Comparison of ENCODE assay signal across 8 cellular contexts in genomic region chr11:20363149-20363499, GRCh38. TPM values are rescaled to one million over a fixed set of nuclear protein-coding genes. Genes with fewer than 3 reads are reported as not detected.
DNase-seq lines count a peak whose midpoint lies in the region; ATAC-seq and TF ChIP-seq lines count a peak whose summit lies in the region.

No MANE protein-coding gene starts in this region.

- CTCF ChIA-PET in HEK293T (lab: Yijun Ruan, JAX), result interaction anchor here (1.9 kb wide), 1 partner anchor 9 kb away, joined by 7 read pairs; no protein-coding TSS in a partner anchor

- H3K4me3 ChIP-seq in left lung (peak overlapping the region; percentile 77 to 91), upper lobe of left lung (peak overlapping the region in 3 of 4 donors; percentile 73 to 96 (median 82))

- peaks cover 5% of the 10 kb centered on the region for H3K9me3 Mint-ChIP-seq in activated naive CD4-positive, alpha-beta T cell treated with anti-CD3 and anti-CD28 coated beads, Interleukin-2, amount 50 U/mL, for 24 hours
- no peaks in the 10 kb centered on the region for H3K9me3 Mint-ChIP-seq in activated T-helper 2 cell treated with anti-CD3 and anti-CD28 coated beads, Interferon-gamma antibody, Interleukin-2, Interleukin-4, amounts not matched to agents 10 μg/mL and 5 μg/mL and 100 μg/mL, durations not matched to agents 14 hours and 24 hours and 36 hours

- H3K27ac Mint-ChIP-seq in activated naive CD4-positive, alpha-beta T cell treated with anti-CD3 and anti-CD28 coated beads, Interleukin-2, amount 50 U/mL, for 24 hours, result peak overlapping the region; percentile 91
- H3K27ac Mint-ChIP-seq in activated T-helper 2 cell treated with anti-CD3 and anti-CD28 coated beads, Interferon-gamma antibody, Interleukin-2, Interleukin-4, amounts not matched to agents 10 μg/mL and 5 μg/mL and 100 μg/mL, durations not matched to agents 14 hours and 24 hours and 36 hours, result peak overlapping the region; percentile 90

- H3K36me3 ChIP-seq in left lung, result peaks cover 0 to 1% of the 10 kb centered on the region in 2 donors
- H3K36me3 ChIP-seq in upper lobe of left lung, result peaks cover 0 to 5% (median 0%) of the 10 kb centered on the region in 4 donors

- peak overlapping the region; percentile 93 for H3K4me3 Mint-ChIP-seq in activated naive CD4-positive, alpha-beta T cell treated with anti-CD3 and anti-CD28 coated beads, Interleukin-2, amount 50 U/mL, for 24 hours
- H3K4me3 Mint-ChIP-seq in activated T-helper 2 cell treated with anti-CD3 and anti-CD28 coated beads, Interferon-gamma antibody, Interleukin-2, Interleukin-4, amounts not matched to agents 10 μg/mL and 5 μg/mL and 100 μg/mL, durations not matched to agents 14 hours and 24 hours and 36 hours (ENCODE audit: low read depth), result peak overlapping the region; percentile 84

- 59 to 100% methylated on average over 2 of the region's 2 CpGs for WGBS in upper lobe of left lung, 2 donors

- no peak for DNase-seq in activated naive CD4-positive, alpha-beta T cell treated with Interleukin-2 at 50 U/mL for 16 hours
- DNase-seq in activated T-helper 2 cell treated with anti-CD3 and anti-CD28 coated beads, Interferon-gamma antibody, Interleukin-2, Interleukin-4, amounts not matched to agents 10 μg/mL and 5 μg/mL and 100 μg/mL, durations not matched to agents 14 hours and 24 hours and 36 hours (ENCODE audit: low spot score), result no peak
- DNase-seq in left lung (no peak), upper lobe of left lung (no peak), HEK293T (ENCODE audit: extremely low spot score) (no peak)

- H3K27me3 ChIP-seq in left lung, result no peaks in the 10 kb centered on the region
- H3K27me3 ChIP-seq in upper lobe of left lung, result no peaks in the 10 kb centered on the region

- no peak for ATAC-seq in left lung
- no peak for ATAC-seq in upper lobe of left lung (ENCODE audit: low FRiP score in 2 of 2)
- ATAC-seq in GM21576 (IDR thresholded peaks at IDR 0.05; ENCODE audit: unreplicated experiment), result no peak
- no peak for ATAC-seq in HG02981 (IDR thresholded peaks at IDR 0.05; ENCODE audit: unreplicated experiment)

- intact Hi-C loops in activated T-helper 2 cell treated with anti-CD3 and anti-CD28 coated beads, Interferon-gamma antibody, Interleukin-2, Interleukin-4, amounts not matched to agents 10 μg/mL and 5 μg/mL and 100 μg/mL, durations not matched to agents 14 hours and 24 hours and 36 hours (cut with micrococcal nuclease), result loop anchor here (1.0 to 10.0 kb wide), 3 partner anchors 24 to 1978 kb away; partner anchors contain the start of gene PRMT3
- intact Hi-C loops in left lung (cut with DNase I), result no loop called here

- no peaks in the 10 kb centered on the region for H3K9me3 ChIP-seq in left lung
- H3K9me3 ChIP-seq in upper lobe of left lung, result no peaks in the 10 kb centered on the region

- no peak for TF ChIP-seq POLR2A in upper lobe of left lung (IDR thresholded peaks at IDR 0.05)

- TF ChIP-seq CTCF in left lung (IDR thresholded peaks at IDR 0.05) (no peak), upper lobe of left lung (IDR thresholded peaks at IDR 0.05) (no peak)

- no peak for TF ChIP-seq EP300 in upper lobe of left lung (IDR thresholded peaks at IDR 0.05)

- POLR2A ChIA-PET in HEK293T (lab: Yijun Ruan, JAX), result no interaction called here

- peak overlapping the region in 1 of 2 donors; percentile 95 for H3K27ac ChIP-seq in left lung
- H3K27ac ChIP-seq in upper lobe of left lung, result peak overlapping the region; percentile 90 to 97 (median 94)

- H3K4me1 ChIP-seq in left lung, result peaks cover 6 to 44% of the 10 kb centered on the region in 2 donors
- peaks cover 12 to 30% (median 26%) of the 10 kb centered on the region in 4 donors for H3K4me1 ChIP-seq in upper lobe of left lung

- H3K4me1 Mint-ChIP-seq in activated naive CD4-positive, alpha-beta T cell treated with anti-CD3 and anti-CD28 coated beads, Interleukin-2, amount 50 U/mL, for 24 hours, result peaks cover 67% of the 10 kb centered on the region
- H3K4me1 Mint-ChIP-seq in activated T-helper 2 cell treated with anti-CD3 and anti-CD28 coated beads, Interferon-gamma antibody, Interleukin-2, Interleukin-4, amounts not matched to agents 10 μg/mL and 5 μg/mL and 100 μg/mL, durations not matched to agents 14 hours and 24 hours and 36 hours (ENCODE audit: low read depth), result peaks cover 54% of the 10 kb centered on the region

- peaks cover 9% of the 10 kb centered on the region for H3K36me3 Mint-ChIP-seq in activated naive CD4-positive, alpha-beta T cell treated with anti-CD3 and anti-CD28 coated beads, Interleukin-2, amount 50 U/mL, for 24 hours
- peaks cover 29% of the 10 kb centered on the region for H3K36me3 Mint-ChIP-seq in activated T-helper 2 cell treated with anti-CD3 and anti-CD28 coated beads, Interferon-gamma antibody, Interleukin-2, Interleukin-4, amounts not matched to agents 10 μg/mL and 5 μg/mL and 100 μg/mL, durations not matched to agents 14 hours and 24 hours and 36 hours (ENCODE audit: low read depth)

- no peaks in the 10 kb centered on the region for H3K27me3 Mint-ChIP-seq in activated naive CD4-positive, alpha-beta T cell treated with anti-CD3 and anti-CD28 coated beads, Interleukin-2, amount 50 U/mL, for 24 hours
- H3K27me3 Mint-ChIP-seq in activated T-helper 2 cell treated with anti-CD3 and anti-CD28 coated beads, Interferon-gamma antibody, Interleukin-2, Interleukin-4, amounts not matched to agents 10 μg/mL and 5 μg/mL and 100 μg/mL, durations not matched to agents 14 hours and 24 hours and 36 hours (ENCODE audit: low read depth), result no peaks in the 10 kb centered on the region

TF ChIP-seq in HEK293T, 16 proteins besides CTCF, POLR2A, EP300 and RAD21:
- TF ChIP-seq FOXM1 (IDR thresholded peaks at IDR 0.05; ENCODE audit: borderline replicate concordance) (no peak), ARNT (IDR thresholded peaks at IDR 0.05) (no peak), L3MBTL2 (conservative IDR thresholded peaks at IDR 0.05) (no peak), BHLHE40 (IDR thresholded peaks at IDR 0.05; ENCODE audit: borderline replicate concordance) (no peak), ZNF384 (IDR thresholded peaks at IDR 0.05) (no peak), HDGF (IDR thresholded peaks at IDR 0.05; ENCODE audit: borderline replicate concordance) (no peak), NFRKB (IDR thresholded peaks at IDR 0.05) (no peak), FOXK2 (IDR thresholded peaks at IDR 0.05) (no peak), TARDBP (IDR thresholded peaks at IDR 0.05) (no peak), FOXA1 (IDR thresholded peaks at IDR 0.05) (no peak), ELF4 (IDR thresholded peaks at IDR 0.05) (no peak), SUZ12 (IDR thresholded peaks at IDR 0.05) (no peak), PKNOX1 (IDR thresholded peaks at IDR 0.05) (no peak), CTBP1 (IDR thresholded peaks at IDR 0.05; ENCODE audit: borderline replicate concordance) (no peak)
TF ChIP-seq in HEK293T: peak in this region for 0.

RNA-seq across cellular contexts. Expression of gene HTATIP2, which starts 0.4 kb away (rescaled TPM):
- total RNA-seq in activated T-helper 2 cell treated with anti-CD3 and anti-CD28 coated beads, Interferon-gamma antibody, Interleukin-2, Interleukin-4, amounts not matched to agents 10 μg/mL and 5 μg/mL and 100 μg/mL, durations not matched to agents 14 hours and 24 hours and 36 hours, result 62.7 and 63.5 TPM in 2 replicates
- 10 to 100 TPM; 67.6 to 67.7 TPM for total RNA-seq in left lung
- total RNA-seq in upper lobe of left lung, result 10 to 100 TPM; 19.9 to 97.8 (median 51.6) TPM

RNA-seq across cellular contexts. Expression of gene PRMT3, which starts 24.4 kb away (rescaled TPM):
- total RNA-seq in activated T-helper 2 cell treated with anti-CD3 and anti-CD28 coated beads, Interferon-gamma antibody, Interleukin-2, Interleukin-4, amounts not matched to agents 10 μg/mL and 5 μg/mL and 100 μg/mL, durations not matched to agents 14 hours and 24 hours and 36 hours, result 38.3 and 39.2 TPM in 2 replicates
- total RNA-seq in left lung, result 10 to 100 TPM in 1 of 2 donors, 1 to 10 TPM in 1; 8.0 to 13.2 TPM
- total RNA-seq in upper lobe of left lung, result 10 to 100 TPM in 5 of 6 donors, 1 to 10 TPM in 1; 7.6 to 31.4 (median 13.1) TPM
